Comparison of ENCODE assay signal across 17 cellular contexts in genomic region chr20:10861619-10862018, GRCh38.
DNase-seq lines count a peak whose midpoint lies in the region; ATAC-seq and TF ChIP-seq lines count a peak whose summit lies in the region.
"Had no signal": no experiment of that assay in that cellular context is flagged by ENCODE, and none has a peak within 500 bp of the region (broad histone marks: within the 10 kb centered on the region; RNA-seq: fewer than 3 reads in every experiment).

No MANE protein-coding gene starts in this region.

- H3K36me3 ChIP-seq in body of pancreas (replicated peaks in 1 of 2; ENCODE audit: insufficient read depth in 1 of 2, low read depth in 2 of 2): no peaks in the 10 kb centered on the region
- no peaks in the 10 kb centered on the region for H3K36me3 ChIP-seq in mucosa of descending colon (ENCODE audit: low read depth)
- no peaks in the 10 kb centered on the region for H3K36me3 ChIP-seq in tibial nerve
- no peaks in the 10 kb centered on the region for H3K36me3 ChIP-seq in neural progenitor cell
- H3K36me3 ChIP-seq: BLaER1, cardiac muscle cell had no signal

- ATAC-seq in body of pancreas: peak; percentile 63
- peak; percentile 43 for ATAC-seq in mucosa of descending colon
- ATAC-seq in GM19324 (IDR thresholded peaks at IDR 0.05; ENCODE audit: low FRiP score, unreplicated experiment): no peak

- peak; percentile 24 for DNase-seq in Daoy (ENCODE audit: low read depth)
- DNase-seq in NCI-H1105 treated with DMSO at 0.1 percent for 48 hours (lab: John Stamatoyannopoulos, UW): peak; percentile 82
- peak; percentile 65 to 70 (median 67) for DNase-seq in body of pancreas
- peak in 1 of 3 donors; percentile 85 for DNase-seq in mucosa of descending colon
- DNase-seq in tibial nerve (ENCODE audit: low spot score in 2 of 2): no peak
- no peak for DNase-seq in activated effector memory CD4-positive, alpha-beta T cell treated with anti-CD3 and anti-CD28 coated beads, Interleukin-2, amount 50 U/mL, for 16 hours
- no peak for DNase-seq in neural progenitor cell (ENCODE audit: low spot score)
- DNase-seq: activated CD4-positive, CD25-positive, alpha-beta regulatory T cell treated with anti-CD3 and anti-CD28 coated beads, Interleukin-2, amount 50 U/mL, for 72 hours; activated naive CD4-positive, alpha-beta T cell treated with anti-CD3 and anti-CD28 coated beads, Interleukin-2, amount 10 ng/mL, durations not matched to agents 7 days and 5 days; glutamatergic neuron; NCI-H1092 treated with DMSO at 0.1 percent for 48 hours; stimulated activated CD4-positive, alpha-beta T cell treated with anti-CD3 and anti-CD28 coated beads, Interleukin-1b, Interleukin-23, amount 100 ng/mL, for 48 hours; testis had no signal

- no peak overlapping the region for H3K9ac ChIP-seq in neural progenitor cell
- H3K9ac ChIP-seq: BLaER1 had no signal

- H3K27ac ChIP-seq in body of pancreas (peak overlapping the region in 3 of 4 donors; percentile 9 to 43 (median 28)), tibial nerve (no peak overlapping the region), neural progenitor cell (no peak overlapping the region)
- H3K27ac ChIP-seq: BLaER1, cardiac muscle cell, testis had no signal

- no peaks in the 10 kb centered on the region for H3K36me3 Mint-ChIP-seq in neural progenitor cell
- H3K36me3 Mint-ChIP-seq: activated naive CD4-positive, alpha-beta T cell treated with anti-CD3 and anti-CD28 coated beads, Interleukin-2, amount 10 ng/mL, durations not matched to agents 7 days and 5 days had no signal

- H3K4me1 Mint-ChIP-seq in neural progenitor cell: no peaks in the 10 kb centered on the region
- H3K4me1 Mint-ChIP-seq: activated naive CD4-positive, alpha-beta T cell treated with anti-CD3 and anti-CD28 coated beads, Interleukin-2, amount 10 ng/mL, durations not matched to agents 7 days and 5 days had no signal

- no peaks in the 10 kb centered on the region for H3F3A ChIP-seq in neural progenitor cell (ENCODE audit: low read depth)

- H3K27ac Mint-ChIP-seq in neural progenitor cell: no peak overlapping the region
- H3K27ac Mint-ChIP-seq: activated naive CD4-positive, alpha-beta T cell treated with anti-CD3 and anti-CD28 coated beads, Interleukin-2, amount 10 ng/mL, durations not matched to agents 7 days and 5 days; T-helper 1 cell treated with Interleukin-12 subunit alpha and Interleukin-12 subunit beta and Interleukin-4 antibody, amounts not matched to agents 30 μg/mL and 1 μg/mL, for 36 hours had no signal

- intact Hi-C loops in body of pancreas (cut with DNase I) (no loop called here), mucosa of descending colon (cut with DNase I, micrococcal nuclease) (loop anchor here in 1 of 2 donors (10.0 kb wide), 1 partner anchor 187 kb away; the partner anchor contains the start of gene JAG1)

- H2AFZ ChIP-seq in neural progenitor cell (replicated peaks): no peak overlapping the region

- H3K27me3 ChIP-seq in body of pancreas (no peaks in the 10 kb centered on the region), tibial nerve (no peaks in the 10 kb centered on the region), neural progenitor cell (no peaks in the 10 kb centered on the region)
- H3K27me3 ChIP-seq: BLaER1, cardiac muscle cell, testis had no signal

- H3K4me1 ChIP-seq in body of pancreas (peaks cover 52% of the 10 kb centered on the region), mucosa of descending colon (ENCODE audit: low read depth) (peaks cover 22% of the 10 kb centered on the region), tibial nerve (peaks cover 0 to 39% (median 0%) of the 10 kb centered on the region in 4 donors), neural progenitor cell (no peaks in the 10 kb centered on the region)
- H3K4me1 ChIP-seq: BLaER1, testis had no signal

- TF ChIP-seq POLR2A in body of pancreas (IDR thresholded peaks at IDR 0.05): no peak
- TF ChIP-seq POLR2A in tibial nerve (IDR thresholded peaks at IDR 0.05): no peak

- no peaks in the 10 kb centered on the region for H3K79me2 ChIP-seq in neural progenitor cell (ENCODE audit: low read depth)

- TF ChIP-seq CTCF in body of pancreas (IDR thresholded peaks at IDR 0.05) (no peak), mucosa of descending colon (IDR thresholded peaks at IDR 0.05) (no peak), tibial nerve (IDR thresholded peaks at IDR 0.05) (no peak), neural progenitor cell (IDR thresholded peaks at IDR 0.05) (no peak)

- no peaks in the 10 kb centered on the region for H3K9me3 Mint-ChIP-seq in neural progenitor cell
- H3K9me3 Mint-ChIP-seq: T-helper 1 cell treated with Interleukin-12 subunit alpha and Interleukin-12 subunit beta and Interleukin-4 antibody, amounts not matched to agents 30 μg/mL and 1 μg/mL, for 36 hours had no signal

- H3K4me3 Mint-ChIP-seq in neural progenitor cell: no peak overlapping the region
- H3K4me3 Mint-ChIP-seq: activated naive CD4-positive, alpha-beta T cell treated with anti-CD3 and anti-CD28 coated beads, Interleukin-2, amount 10 ng/mL, durations not matched to agents 7 days and 5 days; T-helper 1 cell treated with Interleukin-12 subunit alpha and Interleukin-12 subunit beta and Interleukin-4 antibody, amounts not matched to agents 30 μg/mL and 1 μg/mL, for 36 hours had no signal

- H3K9me3 ChIP-seq in body of pancreas: no peaks in the 10 kb centered on the region
- no peaks in the 10 kb centered on the region for H3K9me3 ChIP-seq in mucosa of descending colon
- H3K9me3 ChIP-seq in tibial nerve: no peaks in the 10 kb centered on the region
- H3K9me3 ChIP-seq in neural progenitor cell (ENCODE audit: low read depth): no peaks in the 10 kb centered on the region
- H3K9me3 ChIP-seq: BLaER1, testis had no signal

- H3K27me3 Mint-ChIP-seq in neural progenitor cell (ENCODE audit: insufficient read depth, low read depth): no peaks in the 10 kb centered on the region
- H3K27me3 Mint-ChIP-seq: activated naive CD4-positive, alpha-beta T cell treated with anti-CD3 and anti-CD28 coated beads, Interleukin-2, amount 10 ng/mL, durations not matched to agents 7 days and 5 days had no signal

- H4K20me1 ChIP-seq in neural progenitor cell (ENCODE audit: low read depth): no peaks in the 10 kb centered on the region
- H4K20me1 ChIP-seq: BLaER1 had no signal

- H3K4me3 ChIP-seq in body of pancreas (no peak overlapping the region), mucosa of descending colon (no peak overlapping the region), tibial nerve (no peak overlapping the region), neural progenitor cell (no peak overlapping the region)
- H3K4me3 ChIP-seq: BLaER1, cardiac muscle cell, testis had no signal

- 3 to 23% methylated on average over 2 of the region's 2 CpGs for WGBS in body of pancreas, 2 donors
- 70 to 73% methylated on average over 2 of the region's 2 CpGs for WGBS in tibial nerve, 2 donors

- TF ChIP-seq EP300 in tibial nerve (IDR thresholded peaks at IDR 0.05): no peak

- H3K4me2 ChIP-seq in neural progenitor cell: no peak overlapping the region
- H3K4me2 ChIP-seq: BLaER1 had no signal

Comparison
In these comparisons a context has a peak if more than half of its experiments do, and no peak if none do; other contexts are left out.
1. DNase-seq: peak in Daoy (single experiment), NCI-H1105 treated with DMSO at 0.1 percent for 48 hours (single experiment) and body of pancreas (4 of 4); none in tibial nerve (0 of 2), activated effector memory CD4-positive, alpha-beta T cell treated with anti-CD3 and anti-CD28 coated beads, Interleukin-2, amount 50 U/mL, for 16 hours (single experiment) and neural progenitor cell (single experiment).
2. H3K27ac ChIP-seq: peak in body of pancreas (3 of 4); none in tibial nerve (0 of 4) and neural progenitor cell (single experiment).